Comparison of ENCODE assay signal across 30 cellular contexts in the genomic region with DNA sequence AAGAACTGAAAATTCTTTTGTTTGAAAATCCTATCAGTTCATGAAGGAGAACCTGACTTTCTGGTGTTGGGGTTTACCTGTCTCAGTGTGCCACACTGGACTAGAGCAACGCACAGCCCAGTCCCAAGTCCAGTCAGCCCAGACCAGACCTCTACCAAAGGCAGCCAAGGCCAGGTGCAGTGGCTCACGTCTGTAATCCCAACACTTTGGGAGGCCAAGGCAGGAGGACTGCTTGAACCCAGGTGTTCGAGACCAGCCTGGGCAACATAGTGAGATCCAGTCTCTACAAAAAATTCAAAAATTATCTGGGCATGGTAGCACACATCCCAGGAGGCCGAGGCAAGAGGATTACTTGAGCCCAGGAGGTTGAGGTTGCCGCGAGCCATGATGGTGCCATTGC. TPM values are rescaled to one million over a fixed set of nuclear protein-coding genes. Genes with fewer than 3 reads are reported as not detected.
A peak's percentile ranks its signal among the peaks of the same experiment; 100 is the strongest.
DNase-seq lines count a peak whose midpoint lies in the region; ATAC-seq and TF ChIP-seq lines count a peak whose summit lies in the region.
"Had no signal": no experiment of that assay in that cellular context is flagged by ENCODE, and none has a peak within 500 bp of the region (broad histone marks: within the 10 kb centered on the region; RNA-seq: fewer than 3 reads in every experiment).

No MANE protein-coding gene starts in this region.

- H3K4me1 ChIP-seq in left ventricle myocardium inferior (peaks cover 93% of the 10 kb centered on the region), colonic mucosa (peaks cover 40% of the 10 kb centered on the region), mucosa of stomach (ENCODE audit: control insufficient read depth, insufficient read depth, low read length) (peaks cover 84% of the 10 kb centered on the region), upper lobe of left lung (peaks cover 69 to 89% (median 76%) of the 10 kb centered on the region in 4 donors)

- no peak for TF ChIP-seq POLR2A in upper lobe of left lung (IDR thresholded peaks at IDR 0.05)

- no peak for TF ChIP-seq EP300 in upper lobe of left lung (IDR thresholded peaks at IDR 0.05)

- TF ChIP-seq CTCF in left ventricle myocardium inferior (IDR thresholded peaks at IDR 0.05; ENCODE audit: borderline replicate concordance) (no peak), colonic mucosa (IDR thresholded peaks at IDR 0.05) (no peak), upper lobe of left lung (IDR thresholded peaks at IDR 0.05) (no peak)

- ATAC-seq in upper lobe of left lung (ENCODE audit: low FRiP score in 2 of 2): no peak
- no peak for ATAC-seq in HG03108 (IDR thresholded peaks at IDR 0.05; ENCODE audit: unreplicated experiment)
- no peak for ATAC-seq in GM21390 (IDR thresholded peaks at IDR 0.05; ENCODE audit: unreplicated experiment)
- ATAC-seq: activated T-cell treated with anti-CD3 and anti-CD28 coated beads, Interleukin-2, amount 50 U/mL, for 72 hours; esophagus mucosa; stimulated activated naive CD8-positive, alpha-beta T cell treated with anti-CD3 and anti-CD28 coated beads, Interleukin-15, amount 100 ng/mL, for 72 hours had no signal

- H3K27ac ChIP-seq in left ventricle myocardium inferior (replicated peaks) (peak overlapping the region; percentile 93), colonic mucosa (peak overlapping the region; percentile 52), upper lobe of left lung (peak overlapping the region in 3 of 4 donors; percentile 13 to 88 (median 32))

- no peaks in the 10 kb centered on the region for H3K36me3 ChIP-seq in left ventricle myocardium inferior
- no peaks in the 10 kb centered on the region for H3K36me3 ChIP-seq in colonic mucosa
- no peaks in the 10 kb centered on the region for H3K36me3 ChIP-seq in mucosa of stomach (ENCODE audit: control insufficient read depth, insufficient read depth, low read length)
- H3K36me3 ChIP-seq in upper lobe of left lung: no peaks in the 10 kb centered on the region
- H3K36me3 ChIP-seq: tibial nerve had no signal

- H3K9me3 ChIP-seq in left ventricle myocardium inferior (replicated peaks) (no peaks in the 10 kb centered on the region), colonic mucosa (no peaks in the 10 kb centered on the region), mucosa of stomach (ENCODE audit: control insufficient read depth, low read length) (no peaks in the 10 kb centered on the region), upper lobe of left lung (no peaks in the 10 kb centered on the region)
- H3K9me3 ChIP-seq: HAP-1, tibial nerve had no signal

- H3K4me3 ChIP-seq in left ventricle myocardium inferior (no peak overlapping the region), colonic mucosa (no peak overlapping the region), mucosa of stomach (ENCODE audit: low read length) (no peak overlapping the region), upper lobe of left lung (no peak overlapping the region)
- H3K4me3 ChIP-seq: HAP-1, skin epidermis, tibial nerve had no signal

- intact Hi-C loops in left ventricle myocardium inferior (cut with micrococcal nuclease) (no loop called here), cardiac septum (cut with DNase I) (no loop called here), colonic mucosa (cut with DNase I) (no loop called here)

- 95 to 98% methylated on average over 6 of the region's 6 CpGs for WGBS in upper lobe of left lung, 2 donors

- no peaks in the 10 kb centered on the region for H3K27me3 ChIP-seq in left ventricle myocardium inferior (ENCODE audit: low read depth)
- H3K27me3 ChIP-seq in colonic mucosa: no peaks in the 10 kb centered on the region
- no peaks in the 10 kb centered on the region for H3K27me3 ChIP-seq in mucosa of stomach (ENCODE audit: control insufficient read depth, insufficient read depth, low read length)
- peaks cover 0 to 5% (median 0%) of the 10 kb centered on the region in 4 donors for H3K27me3 ChIP-seq in upper lobe of left lung
- H3K27me3 ChIP-seq: tibial nerve had no signal

- DNase-seq in left ventricle myocardium inferior (no peak), cardiac septum (ENCODE audit: low spot score) (no peak), colonic mucosa (no peak), upper lobe of left lung (no peak), DMS53 (lab: John Stamatoyannopoulos, UW) (no peak)
- DNase-seq: activated CD4-positive, alpha-beta T cell treated with anti-CD3 and anti-CD28 coated beads, Interleukin-2, amount 50 U/mL, for 4 hours; activated CD4-positive, CD25-positive, alpha-beta regulatory T cell; activated naive CD4-positive, alpha-beta T cell treated with Interleukin-2 at 50 U/mL for 16 hours; activated T-cell treated with anti-CD3 and anti-CD28 coated beads, Interleukin-2, amount 50 U/mL, for 72 hours; AML-193; CD8-positive, alpha-beta memory T cell; foreskin melanocyte; immature natural killer cell; naive B cell; NCI-H1048; NCI-H1694 treated with DMSO at 0.1 percent for 48 hours; NCI-H2171; NCI-H510A; occipital lobe; Right ventricle myocardium superior; stimulated activated CD4-positive, alpha-beta T cell treated with anti-CD3 and anti-CD28 coated beads, Interleukin-1b, Interleukin-23, amount 100 ng/mL, for 48 hours; stimulated activated CD8-positive, alpha-beta memory T cell treated with anti-CD3 and anti-CD28 coated beads, Interleukin-4, amount 100 ng/mL, for 48 hours; stimulated activated naive CD8-positive, alpha-beta T cell treated with anti-CD3 and anti-CD28 coated beads, Interleukin-15, amount 100 ng/mL, for 72 hours had no signal

- peak overlapping the region in 1 of 2 donors; percentile 42 for H3K9ac ChIP-seq in colonic mucosa (ENCODE audit: low read depth in 2 of 2, low read length in 2 of 2)
- peak overlapping the region; percentile 41 for H3K9ac ChIP-seq in mucosa of stomach (ENCODE audit: low read length)

RNA-seq across cellular contexts. Expression of a gene that starts 4.6 kb away (rescaled TPM):
- total RNA-seq in left ventricle myocardium inferior (41.0 TPM), cardiac septum (21.4 TPM), colonic mucosa (10 to 100 TPM; 54.0 to 73.4 TPM), upper lobe of left lung (10 to 100 TPM in 5 of 6 donors, 1 to 10 TPM in 1; 5.2 to 31.0 (median 20.4) TPM)

RNA-seq across cellular contexts. Expression of a gene that starts 45.5 kb away (rescaled TPM):
- total RNA-seq in left ventricle myocardium inferior: 1.2 TPM
- total RNA-seq in cardiac septum: 1.9 TPM
- under 1 TPM; 0.44 to 0.93 TPM for total RNA-seq in colonic mucosa
- total RNA-seq in upper lobe of left lung: 1 to 10 TPM in 4 of 6 donors, under 1 TPM in 2; 0.61 to 2.2 (median 1.3) TPM

Comparison
In these comparisons a context has a peak if more than half of its experiments do, and no peak if none do; other contexts are left out.
1. H3K27ac ChIP-seq: peak in every context shown above with its lines; median percentile 93 in left ventricle myocardium inferior; 52 in colonic mucosa; 32 in upper lobe of left lung.